ENCODE assay signal across 8 cellular contexts in the genomic region with DNA sequence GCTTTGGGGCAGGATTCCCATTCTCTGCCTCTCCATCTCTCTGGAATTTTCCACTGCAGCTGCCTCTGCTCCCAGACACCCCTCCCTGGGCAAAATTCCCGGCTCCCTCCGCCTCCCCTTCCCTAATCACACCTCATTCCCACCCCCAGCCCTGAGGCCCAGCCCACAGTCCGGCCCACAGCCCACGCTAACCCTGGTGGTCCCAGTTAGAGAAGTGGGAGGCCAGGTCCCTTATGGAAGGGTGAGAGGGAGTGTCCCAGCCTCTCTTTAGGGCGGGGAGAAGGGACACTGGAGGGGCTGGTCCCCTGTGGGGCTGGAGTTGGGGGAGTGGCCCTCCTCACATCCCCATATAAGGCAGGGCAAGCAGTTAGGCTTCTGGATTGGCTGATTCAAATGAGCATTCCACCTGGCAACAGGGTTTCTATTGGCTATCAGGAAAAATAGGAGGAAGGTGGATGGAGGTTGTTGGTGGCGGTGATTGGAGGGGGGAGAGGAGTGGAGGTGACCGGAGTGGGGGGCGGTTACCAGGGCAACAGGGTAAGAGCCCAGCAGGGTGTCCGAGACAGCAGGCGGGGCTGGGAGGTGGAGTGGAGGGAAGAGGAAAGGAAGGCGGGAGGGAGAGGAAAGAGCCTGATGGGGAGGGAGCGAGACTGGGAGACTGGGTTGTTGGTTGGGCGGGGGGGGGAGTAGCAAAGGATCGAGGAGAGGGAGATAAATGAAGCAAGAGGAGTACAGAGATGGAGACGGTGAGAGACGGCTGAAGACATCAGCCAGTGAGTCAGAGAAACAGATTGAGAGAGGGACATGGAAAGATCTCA. TPM values are rescaled to one million over a fixed set of nuclear protein-coding genes. Genes with fewer than 3 reads are reported as not detected.
A peak's percentile ranks its signal among the peaks of the same experiment; 100 is the strongest.
DNase-seq lines count a peak whose midpoint lies in the region; ATAC-seq and FAIRE-seq lines count a peak whose summit lies in the region.

No MANE protein-coding gene starts in this region.

- peak; percentile 98 for FAIRE-seq in GM18507 (lab: Jason Lieb, UNC)

- peak overlapping the region; percentile 87 for H3K27ac ChIP-seq in skeletal muscle tissue (ENCODE audit: low read depth, low read length)

- peak overlapping the region; percentile 32 to 56 (median 56) for H3K4me3 ChIP-seq in skeletal muscle tissue (ENCODE audit: low read length in 3 of 3)

- no peaks in the 10 kb centered on the region for H3K9me3 ChIP-seq in skeletal muscle tissue (ENCODE audit: control insufficient read depth in 3 of 3, low read length in 3 of 3)

- no peaks in the 10 kb centered on the region for H3K36me3 ChIP-seq in skeletal muscle tissue (ENCODE audit: control insufficient read depth in 3 of 3, insufficient read depth in 3 of 3, low read length in 3 of 3)

- H3K9ac ChIP-seq in skeletal muscle tissue (ENCODE audit: low read depth in 1 of 3, low read length in 3 of 3), result peak overlapping the region; percentile 33 to 69 (median 48)

- DNase-seq in AG08395 (ENCODE audit: low spot score) (peak; percentile 98), GM18507 (ENCODE audit: extremely low spot score, insufficient read length, low read depth) (peak; percentile 86), NCI-H1436 (lab: John Stamatoyannopoulos, UW) (peak; percentile 98), SW 1271 (lab: John Stamatoyannopoulos, UW) (peak; percentile 100), cerebellum (ENCODE audit: low spot score) (peak; percentile 98), iris pigment epithelial cell (ENCODE audit: low read depth) (peak; percentile 98)

- peaks cover 34 to 41% (median 37%) of the 10 kb centered on the region in 3 donors for H3K4me1 ChIP-seq in skeletal muscle tissue (ENCODE audit: control insufficient read depth in 3 of 3, insufficient read depth in 3 of 3, low read length in 3 of 3)

- peaks cover 0 to 5% (median 0%) of the 10 kb centered on the region in 3 donors for H3K27me3 ChIP-seq in skeletal muscle tissue (ENCODE audit: control insufficient read depth in 3 of 3, insufficient read depth in 3 of 3, low read length in 3 of 3)

- ATAC-seq in HG02884 (IDR thresholded peaks at IDR 0.05; ENCODE audit: unreplicated experiment), result peak; percentile 87

RNA-seq across cellular contexts. Expression of a gene that starts 1.9 kb away (rescaled TPM):
- 59.2 TPM for total RNA-seq in cerebellum
- 40.2 TPM for total RNA-seq in skeletal muscle tissue

RNA-seq across cellular contexts. Expression of a gene that starts 8.1 kb away (rescaled TPM):
- 0.36 TPM for total RNA-seq in cerebellum
- total RNA-seq in skeletal muscle tissue, result not detected

RNA-seq across cellular contexts. Expression of a gene that starts 11.3 kb away (rescaled TPM):
- total RNA-seq in cerebellum (60.3 TPM), skeletal muscle tissue (73.6 TPM)

RNA-seq across cellular contexts. Expression of a gene that starts 25.1 kb away (rescaled TPM):
- total RNA-seq in cerebellum, result 3.3 TPM
- total RNA-seq in skeletal muscle tissue, result 6.8 TPM

RNA-seq across cellular contexts. Expression of a gene that starts 40.4 kb away (rescaled TPM):
- total RNA-seq in cerebellum, result 22.6 TPM
- 30.8 TPM for total RNA-seq in skeletal muscle tissue

Comparison
In these comparisons a context has a peak if more than half of its experiments do, and no peak if none do; other contexts are left out.
1. Peak in every context shown above with its lines: DNase-seq, ATAC-seq, H3K4me3 ChIP-seq and H3K27ac ChIP-seq.